In genomic region chr7:143767531-143767930, GRCh38 we compare ENCODE assay signal across 8 cellular contexts. TPM values are rescaled to one million over a fixed set of nuclear protein-coding genes. Genes with fewer than 3 reads are reported as not detected.
"Had no signal": no experiment of that assay in that cellular context is flagged by ENCODE, and none has a peak within 500 bp of the region (broad histone marks: within the 10 kb centered on the region; RNA-seq: fewer than 3 reads in every experiment).

No MANE protein-coding gene starts in this region.

RNA-seq across cellular contexts. Expression of gene CTAGE6, which starts 10.0 kb away (rescaled TPM):
- total RNA-seq: kidney epithelial cell, left lobe of liver, left ventricle myocardium superior, psoas muscle had no signal
- polyA plus RNA-seq: mammary epithelial cell; naive thymus-derived CD4-positive, alpha-beta T cell; neural cell; psoas muscle; urinary bladder had no signal
